21 cellular contexts compared by ENCODE assay signal in the genomic region with DNA sequence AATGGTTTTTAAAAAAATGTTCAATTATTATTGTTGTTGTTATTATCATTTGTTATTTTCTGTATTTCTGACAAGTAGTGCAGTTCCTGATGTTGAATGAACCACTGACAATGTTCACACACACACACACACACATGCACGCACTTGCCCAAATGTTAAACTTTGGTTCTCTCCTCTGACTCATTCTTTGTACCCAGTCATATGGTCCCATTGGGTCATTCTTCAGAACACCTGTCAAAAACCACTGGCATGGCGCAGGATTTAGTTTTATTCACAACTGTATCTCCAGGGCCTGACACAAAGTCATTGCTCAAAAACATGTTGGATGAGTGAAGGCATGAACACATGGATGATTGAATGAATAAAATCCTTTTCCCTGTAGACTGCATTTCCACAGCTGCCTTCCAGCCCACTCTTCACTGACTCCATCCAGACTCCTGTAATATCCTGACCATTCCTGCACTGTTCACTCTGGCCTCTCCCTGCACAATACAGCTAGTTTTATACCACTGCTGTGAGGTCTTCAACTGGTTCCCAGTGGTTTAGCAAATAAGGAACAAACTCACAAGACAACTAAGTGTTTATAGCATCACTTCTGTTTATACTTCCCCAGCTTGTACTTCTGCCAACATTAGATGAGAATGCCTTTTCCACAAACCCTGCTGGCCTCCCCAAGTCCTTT. TPM values are rescaled to one million over a fixed set of nuclear protein-coding genes. Genes with fewer than 3 reads are reported as not detected.
DNase-seq lines count a peak whose midpoint lies in the region; ATAC-seq and TF ChIP-seq lines count a peak whose summit lies in the region.
"Had no signal": no experiment of that assay in that cellular context is flagged by ENCODE, and none has a peak within 500 bp of the region (broad histone marks: within the 10 kb centered on the region; RNA-seq: fewer than 3 reads in every experiment).

No MANE protein-coding gene starts in this region.

- H3K36me3 Mint-ChIP-seq in nephron progenitor cell (ENCODE audit: low read depth) = no peaks in the 10 kb centered on the region

- peak overlapping the region; percentile 14 for H3K27ac Mint-ChIP-seq in nephron progenitor cell
- H3K27ac Mint-ChIP-seq: HFFc6 had no signal

- peak; percentile 23 for ATAC-seq in foreskin keratinocyte
- ATAC-seq in HG02763 (IDR thresholded peaks at IDR 0.05; ENCODE audit: unreplicated experiment) = no peak
- ATAC-seq: PC-3 had no signal

- H3K4me3 Mint-ChIP-seq in nephron progenitor cell = no peak overlapping the region
- H3K4me3 Mint-ChIP-seq: HFFc6 had no signal

- peaks cover 2% of the 10 kb centered on the region for H3K27me3 ChIP-seq in foreskin keratinocyte

- no peaks in the 10 kb centered on the region for H3K4me1 ChIP-seq in foreskin keratinocyte

- peaks cover 41% of the 10 kb centered on the region for H3K9me3 Mint-ChIP-seq in nephron progenitor cell
- H3K9me3 Mint-ChIP-seq: HFFc6 had no signal

- H3K27ac ChIP-seq in foreskin keratinocyte = no peak overlapping the region
- H3K27ac ChIP-seq: 22Rv1, C4-2B had no signal

- peak; percentile 16 for DNase-seq in NK-92 treated with Interleukin-12 subunit alpha and Interleukin-12 subunit beta, amount 100 ng/mL, for 24 hours (lab: John Stamatoyannopoulos, UW)
- DNase-seq in NK-92 (lab: John Stamatoyannopoulos, UW; ENCODE audit: unreplicated experiment) (no peak), MV-4-11 (lab: John Stamatoyannopoulos, UW) (peak; percentile 48), foreskin keratinocyte (peak; percentile 34 to 65), nephron progenitor cell (no peak), Kasumi-1 (lab: John Stamatoyannopoulos, UW) (no peak)
- DNase-seq in stimulated activated CD8-positive, alpha-beta memory T cell treated with anti-CD3 and anti-CD28 coated beads, Interleukin-4, amount 100 ng/mL, for 48 hours = no peak
- DNase-seq: AML-193, DMS79, H7, HFFc6, IMR-90, NCI-H1105, NCI-H510A, NCI-H774, PC-3, RPMI8226, SIG-M5 had no signal

- TF ChIP-seq CTCF in foreskin keratinocyte (conservative IDR thresholded peaks at IDR 0.05) = no peak
- TF ChIP-seq CTCF in nephron progenitor cell (IDR thresholded peaks at IDR 0.05) = no peak

- H3K4me1 Mint-ChIP-seq in nephron progenitor cell = peaks cover 4% of the 10 kb centered on the region

- no peaks in the 10 kb centered on the region for H3K27me3 Mint-ChIP-seq in nephron progenitor cell (ENCODE audit: low read depth, poor library complexity)

RNA-seq across cellular contexts. Expression of a gene that starts 6.9 kb away (rescaled TPM):
- not detected in 2 replicates for total RNA-seq in foreskin keratinocyte
- not detected in 2 replicates for polyA plus RNA-seq in foreskin keratinocyte
- total RNA-seq: H7, HFFc6, IMR-90, PC-3 had no signal
- polyA plus RNA-seq: IMR-90 had no signal

RNA-seq across cellular contexts. Expression of a gene that starts 20.1 kb away (rescaled TPM):
- total RNA-seq in foreskin keratinocyte = not detected in 2 replicates
- not detected in 2 replicates for polyA plus RNA-seq in foreskin keratinocyte
- total RNA-seq: H7, HFFc6, IMR-90, PC-3 had no signal
- polyA plus RNA-seq: IMR-90 had no signal

RNA-seq across cellular contexts. Expression of a gene that starts 31.3 kb away (rescaled TPM):
- not detected in 2 replicates for total RNA-seq in foreskin keratinocyte
- not detected in 2 replicates for polyA plus RNA-seq in foreskin keratinocyte
- total RNA-seq: H7, HFFc6, IMR-90, PC-3 had no signal
- polyA plus RNA-seq: IMR-90 had no signal

RNA-seq across cellular contexts. Expression of a gene that starts 38.3 kb away (rescaled TPM):
- total RNA-seq in foreskin keratinocyte = 4.9 and 5.4 TPM in 2 replicates
- 1.3 and 2.3 TPM in 2 replicates for polyA plus RNA-seq in foreskin keratinocyte

Comparison
In these comparisons a context has a peak if more than half of its experiments do, and no peak if none do; other contexts are left out.
1. DNase-seq: peak in NK-92 treated with Interleukin-12 subunit alpha and Interleukin-12 subunit beta, amount 100 ng/mL, for 24 hours (single experiment), MV-4-11 (single experiment) and foreskin keratinocyte (2 of 2); none in NK-92 (single experiment), nephron progenitor cell (single experiment), stimulated activated CD8-positive, alpha-beta memory T cell treated with anti-CD3 and anti-CD28 coated beads, Interleukin-4, amount 100 ng/mL, for 48 hours (single experiment) and Kasumi-1 (0 of 2).